Comparison of ENCODE assay signal across 8 cellular contexts in the genomic region with DNA sequence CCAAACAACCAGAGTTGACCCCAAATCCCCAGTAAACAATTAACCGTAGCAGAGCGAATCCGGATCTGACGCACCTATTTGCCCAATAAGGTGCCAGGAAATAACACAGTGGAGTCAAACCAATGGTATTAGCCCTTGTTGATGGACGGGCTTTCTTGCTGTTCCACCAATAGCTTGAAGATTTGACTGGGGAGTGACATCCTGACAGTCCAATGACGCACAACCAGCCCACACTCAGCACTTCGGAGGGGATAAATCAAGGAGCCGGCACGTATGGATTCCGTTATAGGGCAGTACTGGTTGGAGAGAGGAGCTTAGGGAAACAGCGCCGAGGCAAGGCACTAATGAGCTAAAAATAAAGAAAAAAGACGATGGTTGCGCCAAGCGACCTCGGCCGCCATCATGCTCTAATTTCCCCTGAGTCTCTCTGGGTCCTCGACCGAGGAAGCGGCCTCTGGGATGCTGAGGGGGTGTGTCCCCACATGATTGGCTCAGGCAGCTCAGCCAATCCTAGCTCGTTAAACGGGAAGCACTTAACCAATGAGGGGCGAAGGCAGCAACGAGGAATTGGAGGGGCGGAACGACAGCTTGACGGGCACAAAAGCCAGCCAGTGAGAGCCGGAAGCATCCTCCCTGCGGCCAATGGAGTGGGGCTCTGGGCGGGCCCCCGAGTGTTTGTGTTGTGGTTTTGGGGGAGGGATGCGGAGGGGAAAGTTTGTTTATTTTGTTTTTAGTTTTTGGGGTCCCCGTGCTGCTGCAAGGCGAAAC. TPM values are rescaled to one million over a fixed set of nuclear protein-coding genes. Genes with fewer than 3 reads are reported as not detected.
DNase-seq lines count a peak whose midpoint lies in the region; ATAC-seq and TF ChIP-seq lines count a peak whose summit lies in the region.

No MANE protein-coding gene starts in this region.

- peak overlapping the region; percentile 60 to 94 (median 92) for H3K27ac ChIP-seq in adrenal gland
- peak overlapping the region; percentile 96 for H3K27ac ChIP-seq in parathyroid adenoma
- peak overlapping the region; percentile 88 to 99 (median 93) for H3K27ac ChIP-seq in tibial nerve

- intact Hi-C loops in adrenal gland (cut with DNase I): no loop called here
- intact Hi-C loops in cardiac septum (cut with DNase I): loop anchor here (2.0 to 10.0 kb wide), 4 partner anchors 133 to 601 kb away; partner anchors contain the start of genes ADSL and TNRC6B

- in situ Hi-C loops in GM13976 (cut with MboI; ENCODE audit: low sequenced_read_pairs, unreplicated experiment): no loop called here

- H3K9me3 ChIP-seq in adrenal gland (replicated peaks in 1 of 3) (no peaks in the 10 kb centered on the region), parathyroid adenoma (ENCODE audit: control insufficient read depth, low read length) (no peaks in the 10 kb centered on the region), tibial nerve (no peaks in the 10 kb centered on the region)

- peaks cover 9% of the 10 kb centered on the region for H3K79me2 ChIP-seq in parathyroid adenoma

- peak overlapping the region; percentile 86 for H3K4me2 ChIP-seq in parathyroid adenoma (ENCODE audit: low read length)

- H3K4me3 ChIP-seq in adrenal gland (peak overlapping the region in 3 of 4 donors; percentile 3 to 92 (median 91)), parathyroid adenoma (ENCODE audit: low read depth, low read length) (peak overlapping the region; percentile 98), tibial nerve (peak overlapping the region; percentile 65 to 88 (median 76))

- H2AFZ ChIP-seq in parathyroid adenoma: peak overlapping the region; percentile 74

- TF ChIP-seq EP300 in tibial nerve (IDR thresholded peaks at IDR 0.05): peak in 1 of 2 donors; percentile 96

- H3K9ac ChIP-seq in parathyroid adenoma: no peak overlapping the region

- TF ChIP-seq CTCF in GM13976 (IDR thresholded peaks at IDR 0.05; ENCODE audit: borderline replicate concordance, control extremely low read depth, extremely low read depth, insufficient read depth, missing control alignments) (no peak), adrenal gland (IDR thresholded peaks at IDR 0.05) (no peak), parathyroid adenoma (IDR thresholded peaks at IDR 0.05) (no peak), tibial nerve (IDR thresholded peaks at IDR 0.05) (peak in 2 of 5 experiments; percentile 25 to 58)

- WGBS in adrenal gland, 4 donors: 0% methylated on average over 27 to 34 of the region's 34 CpGs
- WGBS in tibial nerve, 2 donors: 0% methylated on average over 34 of the region's 34 CpGs

- TF ChIP-seq POLR2A in adrenal gland (IDR thresholded peaks at IDR 0.05) (peak; percentile 64 to 93), tibial nerve (IDR thresholded peaks at IDR 0.05) (peak; percentile 47 to 83)

- H3K27me3 ChIP-seq in adrenal gland: no peaks in the 10 kb centered on the region
- H3K27me3 ChIP-seq in parathyroid adenoma (ENCODE audit: control insufficient read depth, insufficient read depth, low read length): no peaks in the 10 kb centered on the region
- no peaks in the 10 kb centered on the region for H3K27me3 ChIP-seq in tibial nerve

- DNase-seq in GM13976 (ENCODE audit: low spot score) (peak; percentile 96), NCI-H1436 treated with DMSO at 0.1 percent for 48 hours (lab: John Stamatoyannopoulos, UW) (peak; percentile 94), T follicular helper cell (ENCODE audit: low read depth) (peak; percentile 96), adrenal gland (peak; percentile 98 to 100 (median 99)), cardiac septum (ENCODE audit: low spot score) (peak; percentile 98), tibial nerve (ENCODE audit: low spot score in 2 of 2) (peak; percentile 96 to 99)

- peak; percentile 86 for ATAC-seq in HG02852 (IDR thresholded peaks at IDR 0.05; ENCODE audit: unreplicated experiment)

- H3K4me1 ChIP-seq in adrenal gland (replicated peaks in 1 of 2): peaks cover 6 to 38% of the 10 kb centered on the region in 2 donors
- H3K4me1 ChIP-seq in parathyroid adenoma: peaks cover 3% of the 10 kb centered on the region
- H3K4me1 ChIP-seq in tibial nerve: peaks cover 2 to 72% (median 46%) of the 10 kb centered on the region in 4 donors

- no peaks in the 10 kb centered on the region for H3K36me3 ChIP-seq in adrenal gland (replicated peaks in 1 of 2)
- no peaks in the 10 kb centered on the region for H3K36me3 ChIP-seq in parathyroid adenoma (ENCODE audit: control insufficient read depth, insufficient read depth, low read length)
- H3K36me3 ChIP-seq in tibial nerve: no peaks in the 10 kb centered on the region

RNA-seq across cellular contexts. Expression of gene FAM83F, which starts 49.5 kb away (rescaled TPM):
- total RNA-seq in adrenal gland (under 1 TPM in 7 of 8 donors, not detected in 1; 0.06 to 0.39 (median 0.14) TPM), cardiac septum (2.3 TPM), tibial nerve (10 to 100 TPM in 2 of 4 donors, 1 to 10 TPM in 2; 8.2 to 11.2 (median 9.8) TPM)
- polyA plus RNA-seq in adrenal gland: under 1 TPM; under 0.01 to 0.13 (median 0.09) TPM

Comparison
In these comparisons a context has a peak if more than half of its experiments do, and no peak if none do; other contexts are left out.
1. Peak in every context shown above with its lines: DNase-seq, ATAC-seq, H3K4me3 ChIP-seq and H3K27ac ChIP-seq.